In the genomic region with DNA sequence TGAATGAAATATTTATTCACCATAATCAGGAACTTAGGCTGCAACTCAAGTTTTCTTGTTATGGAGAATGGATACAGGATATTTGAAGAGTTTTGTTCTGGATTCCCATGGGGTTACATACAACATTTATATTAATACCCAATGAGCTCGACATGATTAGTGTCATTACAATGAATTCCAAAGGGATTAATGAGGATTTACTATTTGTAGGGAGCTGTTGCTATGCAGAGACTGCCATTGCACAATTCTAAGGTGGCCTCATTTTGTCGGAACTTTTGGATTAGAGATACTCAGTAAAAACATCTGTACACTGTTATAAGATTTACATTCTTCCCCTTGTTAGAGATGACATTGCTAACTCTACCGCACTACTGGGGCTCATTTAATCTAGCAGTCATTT, we compare ENCODE assay signal across 37 cellular contexts.
"Had no signal": no experiment of that assay in that cellular context is flagged by ENCODE, and none has a peak within 500 bp of the region (broad histone marks: within the 10 kb centered on the region; RNA-seq: fewer than 3 reads in every experiment).

No MANE protein-coding gene starts in this region.

- H3K27ac Mint-ChIP-seq: activated B cell treated with CpG ODN at 0.5 μM for 24 hours; activated CD4-positive, alpha-beta memory T cell treated with anti-CD3 and anti-CD28 coated beads, Interleukin-2, amount 10 ng/mL, durations not matched to agents 7 days and 5 days; activated CD4-positive, alpha-beta T cell treated with anti-CD3 and anti-CD28 coated beads, Interleukin-2, amount 10 ng/mL, durations not matched to agents 7 days and 5 days; activated CD8-positive, alpha-beta memory T cell treated with anti-CD3 and anti-CD28 coated beads, Interleukin-2, amount 10 ng/mL, durations not matched to agents 7 days and 5 days; activated CD8-positive, alpha-beta T cell treated with anti-CD3 and anti-CD28 coated beads, Interleukin-2, amount 10 ng/mL, durations not matched to agents 7 days and 5 days; activated naive CD4-positive, alpha-beta T cell treated with anti-CD3 and anti-CD28 coated beads for 36 hours; activated naive CD4-positive, alpha-beta T cell treated with anti-CD3 and anti-CD28 coated beads, Interleukin-2, amount 50 U/mL, for 72 hours; activated naive CD8-positive, alpha-beta T cell treated with anti-CD3 and anti-CD28 coated beads for 36 hours; activated T-cell treated with anti-CD3 and anti-CD28 coated beads, Interleukin-2, amount 50 U/mL, for 72 hours; activated T-helper 1 cell treated with anti-CD3 and anti-CD28 coated beads, Interleukin-12 subunit alpha, Interleukin-12 subunit beta, Interleukin-2, Interleukin-4 antibody, amounts not matched to agents 30 ng/mL and 10 ng/mL and 1 ng/mL, durations not matched to agents 14 hours and 24 hours and 36 hours; activated T-helper 17 cell treated with anti-CD3 and anti-CD28 coated beads, Interleukin-2, amount 50 U/mL, for 72 hours; T-helper 1 cell treated with Interleukin-12 subunit alpha and Interleukin-12 subunit beta and Interleukin-4 antibody, amounts not matched to agents 30 μg/mL and 1 μg/mL, for 36 hours; T-helper 2 cell treated with Interferon-gamma antibody and Interleukin-4, amounts not matched to agents 5 μg/mL and 100 μg/mL, for 36 hours had no signal

- H3K36me3 ChIP-seq: adrenal gland, brain microvascular endothelial cell, breast epithelium had no signal

- H3K27me3 ChIP-seq: adrenal gland, body of pancreas, brain microvascular endothelial cell, breast epithelium had no signal

- H3K9me3 Mint-ChIP-seq: activated B cell treated with CpG ODN at 0.5 μM for 24 hours; activated CD4-positive, alpha-beta memory T cell treated with anti-CD3 and anti-CD28 coated beads, Interleukin-2, amount 10 ng/mL, durations not matched to agents 7 days and 5 days; activated CD4-positive, alpha-beta T cell treated with anti-CD3 and anti-CD28 coated beads, Interleukin-2, amount 10 ng/mL, durations not matched to agents 7 days and 5 days; activated naive CD4-positive, alpha-beta T cell treated with anti-CD3 and anti-CD28 coated beads for 36 hours; activated naive CD4-positive, alpha-beta T cell treated with anti-CD3 and anti-CD28 coated beads, Interleukin-2, amount 50 U/mL, for 72 hours; activated naive CD8-positive, alpha-beta T cell treated with anti-CD3 and anti-CD28 coated beads for 36 hours; activated T-cell treated with anti-CD3 and anti-CD28 coated beads, Interleukin-2, amount 50 U/mL, for 4 hours; activated T-cell treated with anti-CD3 and anti-CD28 coated beads, Interleukin-2, amount 50 U/mL, for 72 hours; activated T-helper 1 cell treated with anti-CD3 and anti-CD28 coated beads, Interleukin-12 subunit alpha, Interleukin-12 subunit beta, Interleukin-2, Interleukin-4 antibody, amounts not matched to agents 30 ng/mL and 10 ng/mL and 1 ng/mL, durations not matched to agents 14 hours and 24 hours and 36 hours; activated T-helper 17 cell treated with anti-CD3 and anti-CD28 coated beads, Interleukin-2, amount 50 U/mL, for 72 hours; T-helper 1 cell treated with Interleukin-12 subunit alpha and Interleukin-12 subunit beta and Interleukin-4 antibody, amounts not matched to agents 30 μg/mL and 1 μg/mL, for 36 hours; T-helper 2 cell treated with Interferon-gamma antibody and Interleukin-4, amounts not matched to agents 5 μg/mL and 100 μg/mL, for 36 hours had no signal

- H3K27me3 Mint-ChIP-seq: activated B cell treated with CpG ODN at 0.5 μM for 24 hours; activated CD4-positive, alpha-beta memory T cell treated with anti-CD3 and anti-CD28 coated beads, Interleukin-2, amount 10 ng/mL, durations not matched to agents 7 days and 5 days; activated CD4-positive, alpha-beta T cell treated with anti-CD3 and anti-CD28 coated beads, Interleukin-2, amount 10 ng/mL, durations not matched to agents 7 days and 5 days; activated CD8-positive, alpha-beta memory T cell treated with anti-CD3 and anti-CD28 coated beads, Interleukin-2, amount 10 ng/mL, durations not matched to agents 7 days and 5 days; activated naive CD8-positive, alpha-beta T cell treated with anti-CD3 and anti-CD28 coated beads for 36 hours; activated T-helper 17 cell treated with anti-CD3 and anti-CD28 coated beads, Interleukin-2, amount 50 U/mL, for 72 hours had no signal

- H3K9me3 ChIP-seq: adrenal gland, body of pancreas, breast epithelium had no signal

- FAIRE-seq: astrocyte, TTC549 had no signal

- H3K36me3 Mint-ChIP-seq: activated CD8-positive, alpha-beta memory T cell treated with anti-CD3 and anti-CD28 coated beads, Interleukin-2, amount 10 ng/mL, durations not matched to agents 7 days and 5 days; activated naive CD4-positive, alpha-beta T cell treated with anti-CD3 and anti-CD28 coated beads, Interleukin-2, amount 50 U/mL, for 72 hours; activated naive CD8-positive, alpha-beta T cell treated with anti-CD3 and anti-CD28 coated beads for 36 hours had no signal

- H3K27ac ChIP-seq: adrenal gland, body of pancreas, brain microvascular endothelial cell, breast epithelium, VCaP had no signal

- DNase-seq: activated B cell treated with CpG ODN at 0.5 μM for 24 hours; activated CD4-positive, alpha-beta memory T cell treated with anti-CD3 and anti-CD28 coated beads, Interleukin-2, amount 10 ng/mL, durations not matched to agents 7 days and 5 days; activated CD4-positive, alpha-beta T cell treated with anti-CD3 and anti-CD28 coated beads for 48 hours; activated CD4-positive, alpha-beta T cell treated with anti-CD3 and anti-CD28 coated beads, Interleukin-2, amount 10 ng/mL, durations not matched to agents 7 days and 5 days; activated CD4-positive, alpha-beta T cell treated with anti-CD3 and anti-CD28 coated beads, Interleukin-2, amount 50 U/mL, for 48 hours; activated CD4-positive, CD25-positive, alpha-beta regulatory T cell treated with anti-CD3 and anti-CD28 coated beads, Interleukin-2, amount 50 U/mL, for 72 hours; activated CD8-positive, alpha-beta memory T cell treated with anti-CD3 and anti-CD28 coated beads for 24 hours; activated CD8-positive, alpha-beta memory T cell treated with anti-CD3 and anti-CD28 coated beads, Interleukin-2, amount 10 ng/mL, durations not matched to agents 7 days and 5 days; activated CD8-positive, alpha-beta T cell treated with anti-CD3 and anti-CD28 coated beads, Interleukin-2, amount 10 ng/mL, durations not matched to agents 7 days and 5 days; activated effector memory CD4-positive, alpha-beta T cell treated with anti-CD3 and anti-CD28 coated beads, Interleukin-2, amount 50 U/mL, for 16 hours; activated gamma-delta T cell treated with Interleukin-2 at 50 U/mL for 16 hours; activated naive CD4-positive, alpha-beta T cell; activated naive CD4-positive, alpha-beta T cell treated with anti-CD3 and anti-CD28 coated beads for 36 hours; activated naive CD4-positive, alpha-beta T cell treated with anti-CD3 and anti-CD28 coated beads, Interleukin-2, amount 50 U/mL, for 16 hours; activated naive CD8-positive, alpha-beta T cell treated with anti-CD3 and anti-CD28 coated beads for 36 hours; activated T-cell treated with anti-CD3 and anti-CD28 coated beads for 4 hours; activated T-cell treated with anti-CD3 and anti-CD28 coated beads, Interleukin-2, amount 50 U/mL, for 1 hour; activated T-cell treated with anti-CD3 and anti-CD28 coated beads, Interleukin-2, amount 50 U/mL, for 4 hours; activated T-cell treated with anti-CD3 and anti-CD28 coated beads, Interleukin-2, amount 50 U/mL, for 72 hours; adrenal gland; amniotic stem cell; aorta; body of pancreas; brain microvascular endothelial cell; central memory CD4-positive, alpha-beta T cell; T-helper 1 cell; T-helper 2 cell; T-helper 9 cell had no signal

- H3K4me3 ChIP-seq: adrenal gland, body of pancreas, breast epithelium had no signal

- H3K4me3 Mint-ChIP-seq: activated B cell treated with CpG ODN at 0.5 μM for 24 hours; activated CD4-positive, alpha-beta memory T cell treated with anti-CD3 and anti-CD28 coated beads, Interleukin-2, amount 10 ng/mL, durations not matched to agents 7 days and 5 days; activated CD4-positive, alpha-beta T cell treated with anti-CD3 and anti-CD28 coated beads, Interleukin-2, amount 10 ng/mL, durations not matched to agents 7 days and 5 days; activated CD8-positive, alpha-beta memory T cell treated with anti-CD3 and anti-CD28 coated beads, Interleukin-2, amount 10 ng/mL, durations not matched to agents 7 days and 5 days; activated CD8-positive, alpha-beta T cell treated with anti-CD3 and anti-CD28 coated beads, Interleukin-2, amount 10 ng/mL, durations not matched to agents 7 days and 5 days; activated naive CD4-positive, alpha-beta T cell treated with anti-CD3 and anti-CD28 coated beads for 36 hours; activated naive CD8-positive, alpha-beta T cell treated with anti-CD3 and anti-CD28 coated beads for 36 hours; activated T-cell treated with anti-CD3 and anti-CD28 coated beads, Interleukin-2, amount 50 U/mL, for 4 hours; activated T-cell treated with anti-CD3 and anti-CD28 coated beads, Interleukin-2, amount 50 U/mL, for 72 hours; activated T-helper 1 cell treated with anti-CD3 and anti-CD28 coated beads, Interleukin-12 subunit alpha, Interleukin-12 subunit beta, Interleukin-2, Interleukin-4 antibody, amounts not matched to agents 30 ng/mL and 10 ng/mL and 1 ng/mL, durations not matched to agents 14 hours and 24 hours and 36 hours; activated T-helper 17 cell treated with anti-CD3 and anti-CD28 coated beads, Interleukin-2, amount 50 U/mL, for 72 hours; T-helper 1 cell treated with Interleukin-12 subunit alpha and Interleukin-12 subunit beta and Interleukin-4 antibody, amounts not matched to agents 30 μg/mL and 1 μg/mL, for 36 hours; T-helper 2 cell treated with Interferon-gamma antibody and Interleukin-4, amounts not matched to agents 5 μg/mL and 100 μg/mL, for 36 hours had no signal

- H3K4me1 Mint-ChIP-seq: activated B cell treated with CpG ODN at 0.5 μM for 24 hours; activated CD4-positive, alpha-beta memory T cell treated with anti-CD3 and anti-CD28 coated beads, Interleukin-2, amount 10 ng/mL, durations not matched to agents 7 days and 5 days; activated CD4-positive, alpha-beta T cell treated with anti-CD3 and anti-CD28 coated beads, Interleukin-2, amount 10 ng/mL, durations not matched to agents 7 days and 5 days; activated CD8-positive, alpha-beta memory T cell treated with anti-CD3 and anti-CD28 coated beads, Interleukin-2, amount 10 ng/mL, durations not matched to agents 7 days and 5 days; activated naive CD8-positive, alpha-beta T cell treated with anti-CD3 and anti-CD28 coated beads for 36 hours; activated T-helper 17 cell treated with anti-CD3 and anti-CD28 coated beads, Interleukin-2, amount 50 U/mL, for 72 hours had no signal

- H3K4me1 ChIP-seq: adrenal gland, body of pancreas, breast epithelium had no signal
